In genomic region chr7:98879198-98879988, GRCh38 we compare ENCODE assay signal across 8 cellular contexts. TPM values are rescaled to one million over a fixed set of nuclear protein-coding genes. Genes with fewer than 3 reads are reported as not detected.
DNase-seq lines count a peak whose midpoint lies in the region; ATAC-seq and TF ChIP-seq lines count a peak whose summit lies in the region.

No MANE protein-coding gene starts in this region.

- H3K27me3 Mint-ChIP-seq in activated T-cell treated with anti-CD3 and anti-CD28 coated beads, Interleukin-2, amount 50 U/mL, for 72 hours (ENCODE audit: low read depth) = no peaks in the 10 kb centered on the region
- peaks cover 6% of the 10 kb centered on the region for H3K27me3 Mint-ChIP-seq in progenitor cell of endocrine pancreas

- DNase-seq in AG10803 (ENCODE audit: low read depth) (peak; percentile 22), NOMO-1 treated with dmso at 0.1 percent for 144 hours (lab: John Stamatoyannopoulos, UW; ENCODE audit: unreplicated experiment) (peak; percentile 24), foreskin fibroblast (peak in 1 of 2 donors; percentile 48), progenitor cell of endocrine pancreas (ENCODE audit: low spot score, unreplicated experiment) (no peak), T1000 (lab: John Stamatoyannopoulos, UW) (no peak)
- DNase-seq in activated T-cell treated with anti-CD3 and anti-CD28 coated beads, Interleukin-2, amount 50 U/mL, for 72 hours = peak; percentile 73 to 78

- H3K4me1 Mint-ChIP-seq in activated T-cell treated with anti-CD3 and anti-CD28 coated beads, Interleukin-2, amount 50 U/mL, for 72 hours (ENCODE audit: low read depth) = peaks cover 42% of the 10 kb centered on the region
- H3K4me1 Mint-ChIP-seq in progenitor cell of endocrine pancreas (ENCODE audit: low read depth) = peaks cover 9% of the 10 kb centered on the region

- H3K36me3 Mint-ChIP-seq in activated T-cell treated with anti-CD3 and anti-CD28 coated beads, Interleukin-2, amount 50 U/mL, for 72 hours (ENCODE audit: insufficient read depth in 2 of 2) = peaks cover 4 to 17% of the 10 kb centered on the region in 2 donors
- H3K36me3 Mint-ChIP-seq in progenitor cell of endocrine pancreas (ENCODE audit: insufficient read depth) = peaks cover 8% of the 10 kb centered on the region

- TF ChIP-seq CTCF in AG10803 (conservative IDR thresholded peaks at IDR 0.05; ENCODE audit: low read length) (peak; percentile 35), foreskin fibroblast (IDR thresholded peaks at IDR 0.05; ENCODE audit: low read depth, low read length) (peak; percentile 10), progenitor cell of endocrine pancreas (IDR thresholded peaks at IDR 0.05; ENCODE audit: unreplicated experiment) (peak; percentile 6)

- peak overlapping the region; percentile 94 to 95 for H3K4me3 Mint-ChIP-seq in activated T-cell treated with anti-CD3 and anti-CD28 coated beads, Interleukin-2, amount 50 U/mL, for 72 hours
- H3K4me3 Mint-ChIP-seq in progenitor cell of endocrine pancreas (ENCODE audit: low read depth) = peak overlapping the region; percentile 87

- no peaks in the 10 kb centered on the region for H3K9me3 Mint-ChIP-seq in activated T-cell treated with anti-CD3 and anti-CD28 coated beads, Interleukin-2, amount 50 U/mL, for 72 hours
- no peaks in the 10 kb centered on the region for H3K9me3 Mint-ChIP-seq in progenitor cell of endocrine pancreas (ENCODE audit: low read depth)

- H3K4me3 ChIP-seq in AG10803 (ENCODE audit: low read length) (peak overlapping the region; percentile 94), foreskin fibroblast (ENCODE audit: low read depth in 1 of 2, low read length in 2 of 2) (peak overlapping the region; percentile 97 to 99)

- peak; percentile 76 for ATAC-seq in GM18867 (IDR thresholded peaks at IDR 0.05; ENCODE audit: unreplicated experiment)
- peak; percentile 80 for ATAC-seq in HG03066 (IDR thresholded peaks at IDR 0.05; ENCODE audit: low read depth, unreplicated experiment)
- peak; percentile 73 to 78 for ATAC-seq in activated T-cell treated with anti-CD3 and anti-CD28 coated beads, Interleukin-2, amount 50 U/mL, for 72 hours (replicated peaks in 1 of 2)

- peak overlapping the region; percentile 97 for H3K27ac Mint-ChIP-seq in activated T-cell treated with anti-CD3 and anti-CD28 coated beads, Interleukin-2, amount 50 U/mL, for 72 hours
- H3K27ac Mint-ChIP-seq in progenitor cell of endocrine pancreas = peak overlapping the region; percentile 92

RNA-seq across cellular contexts. Expression of gene TRRAP, which starts 1.1 kb away (rescaled TPM):
- 10 to 100 TPM; 59.3 to 63.1 TPM for total RNA-seq in activated T-cell treated with anti-CD3 and anti-CD28 coated beads, Interleukin-2, amount 50 U/mL, for 72 hours
- 75.1 and 75.8 TPM in 2 replicates for total RNA-seq in progenitor cell of endocrine pancreas

RNA-seq across cellular contexts. Expression of gene TMEM130, which starts 9.6 kb away (rescaled TPM):
- 1 to 10 TPM in 1 of 2 donors, under 1 TPM in 1; 0.35 to 2.0 TPM for total RNA-seq in activated T-cell treated with anti-CD3 and anti-CD28 coated beads, Interleukin-2, amount 50 U/mL, for 72 hours
- total RNA-seq in progenitor cell of endocrine pancreas = 0.20 and 0.60 TPM in 2 replicates

Comparison
In these comparisons a context has a peak if more than half of its experiments do, and no peak if none do; other contexts are left out.
1. DNase-seq: peak in AG10803 (single experiment), NOMO-1 treated with dmso at 0.1 percent for 144 hours (single experiment) and activated T-cell treated with anti-CD3 and anti-CD28 coated beads, Interleukin-2, amount 50 U/mL, for 72 hours (2 of 2); none in progenitor cell of endocrine pancreas (single experiment) and T1000 (single experiment).
2. Peak in every context shown above with its lines, with median percentiles within 50 percentile points of each other: CTCF ChIP-seq and ATAC-seq.